Comparison of ENCODE assay signal across 9 cellular contexts in the genomic region with DNA sequence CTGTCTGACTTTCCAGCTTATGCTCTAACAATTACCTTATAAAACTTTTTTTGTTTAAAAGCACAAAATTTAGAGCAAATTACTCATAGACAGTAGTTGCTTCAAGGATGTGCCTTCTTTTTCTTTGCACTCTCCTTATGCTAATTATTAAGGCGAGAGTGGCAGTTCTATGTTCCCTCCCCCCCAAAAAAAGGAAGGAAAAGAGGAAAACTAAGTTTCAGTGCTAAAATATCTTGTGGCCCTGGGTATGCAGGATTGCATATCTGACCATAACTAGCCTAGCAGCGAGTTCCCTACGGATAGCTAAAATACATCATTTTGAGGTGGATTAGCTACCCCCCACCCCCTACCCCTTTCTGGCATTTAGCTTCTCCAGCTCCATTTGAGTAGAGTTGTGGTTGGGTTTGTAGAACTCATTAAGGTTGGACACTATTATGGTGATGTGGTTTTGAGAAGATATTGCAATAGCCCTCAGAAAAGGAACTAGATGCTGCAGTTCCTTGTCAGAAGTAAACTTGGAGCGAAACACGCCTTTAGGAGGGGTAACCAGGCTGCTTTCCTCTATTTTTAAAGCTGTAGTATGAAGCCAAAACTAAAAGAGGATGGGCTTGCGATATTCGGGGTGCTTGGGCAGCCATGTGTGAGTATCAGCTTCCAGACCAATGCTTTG.
DNase-seq lines count a peak whose midpoint lies in the region; ATAC-seq, FAIRE-seq and TF ChIP-seq lines count a peak whose summit lies in the region.
"Had no signal": no experiment of that assay in that cellular context is flagged by ENCODE, and none has a peak within 500 bp of the region (broad histone marks: within the 10 kb centered on the region; RNA-seq: fewer than 3 reads in every experiment).

No MANE protein-coding gene starts in this region.

- ATAC-seq in GM21423 (IDR thresholded peaks at IDR 0.05; ENCODE audit: unreplicated experiment), result peak; percentile 67

- no TSS peak for BruUV-seq in Calu3 (replicated peaks; lab: Mats Ljungman, UMichigan)

- POLR2A ChIA-PET in activated CD4-positive, alpha-beta T cell treated with anti-CD3 and anti-CD28 coated beads, Interleukin-2, amount 10 ng/mL, durations not matched to agents 7 days and 5 days (lab: Charles Lee), result no interaction called here

- H3K9me2 ChIP-seq in Karpas-422 (replicated peaks; ENCODE audit: insufficient read depth, low read length), result no peaks in the 10 kb centered on the region

- H3K9me3 ChIP-seq in Karpas-422 (ENCODE audit: low read length) (no peaks in the 10 kb centered on the region), left ventricle myocardium inferior (replicated peaks) (no peaks in the 10 kb centered on the region), small intestine (ENCODE audit: control insufficient read depth, low read depth) (no peaks in the 10 kb centered on the region)

- no peaks in the 10 kb centered on the region for H3K9me3 Mint-ChIP-seq in activated CD4-positive, alpha-beta T cell treated with anti-CD3 and anti-CD28 coated beads, Interleukin-2, amount 10 ng/mL, durations not matched to agents 7 days and 5 days
- no peaks in the 10 kb centered on the region for H3K9me3 Mint-ChIP-seq in Calu3 (ENCODE audit: low read depth, unreplicated experiment)

- H3K27ac Mint-ChIP-seq in activated CD4-positive, alpha-beta T cell treated with anti-CD3 and anti-CD28 coated beads, Interleukin-2, amount 10 ng/mL, durations not matched to agents 7 days and 5 days, result no peak overlapping the region
- no peak overlapping the region for H3K27ac Mint-ChIP-seq in Calu3 (ENCODE audit: unreplicated experiment)

- H3K27me3 ChIP-seq in GM06990 (replicated peaks; ENCODE audit: control insufficient read depth, insufficient read depth, low read length) (no peaks in the 10 kb centered on the region), Karpas-422 (ENCODE audit: low read length) (no peaks in the 10 kb centered on the region), left ventricle myocardium inferior (ENCODE audit: low read depth) (no peaks in the 10 kb centered on the region), small intestine (ENCODE audit: control insufficient read depth in 2 of 2, insufficient read depth in 2 of 2, low read length in 2 of 2) (no peaks in the 10 kb centered on the region)

- no peak overlapping the region for H2AFZ ChIP-seq in Karpas-422 (ENCODE audit: low read length)

- H3K27ac ChIP-seq in Karpas-422 (ENCODE audit: low read length), result peak overlapping the region; percentile 73
- peak overlapping the region; percentile 48 for H3K27ac ChIP-seq in left ventricle myocardium inferior (replicated peaks)
- no peak overlapping the region for H3K27ac ChIP-seq in small intestine (ENCODE audit: low read depth in 1 of 2, low read length in 1 of 2)
- H3K27ac ChIP-seq: epithelial cell of prostate had no signal

- H4K20me1 ChIP-seq in Karpas-422 (ENCODE audit: insufficient read depth, low read depth, low read length), result no peaks in the 10 kb centered on the region

- H3K4me1 ChIP-seq in Karpas-422 (ENCODE audit: low read length), result peaks cover 31% of the 10 kb centered on the region
- peaks cover 68% of the 10 kb centered on the region for H3K4me1 ChIP-seq in left ventricle myocardium inferior
- H3K4me1 ChIP-seq in small intestine (ENCODE audit: control insufficient read depth in 2 of 2, insufficient read depth in 1 of 2, low read depth in 1 of 2, low read length in 1 of 2), result no peaks in the 10 kb centered on the region

- peaks cover 48% of the 10 kb centered on the region for H3K4me1 Mint-ChIP-seq in activated CD4-positive, alpha-beta T cell treated with anti-CD3 and anti-CD28 coated beads, Interleukin-2, amount 10 ng/mL, durations not matched to agents 7 days and 5 days
- H3K4me1 Mint-ChIP-seq in Calu3 (ENCODE audit: low read depth, unreplicated experiment), result peaks cover 8% of the 10 kb centered on the region

- H3K9ac ChIP-seq in Karpas-422 (ENCODE audit: low read length), result peak overlapping the region; percentile 22; the same call in 1 of the 2 replicates

- no peak for TF ChIP-seq CTCF in GM06990 (IDR thresholded peaks at IDR 0.05; ENCODE audit: insufficient read depth, low read length, poor library complexity, severe bottlenecking)
- TF ChIP-seq CTCF in left ventricle myocardium inferior (IDR thresholded peaks at IDR 0.05; ENCODE audit: borderline replicate concordance), result no peak
- no peak for TF ChIP-seq CTCF in Calu3 (IDR thresholded peaks at IDR 0.05; ENCODE audit: unreplicated experiment)

- H3K4me2 ChIP-seq in Karpas-422 (ENCODE audit: low read depth, low read length, poor library complexity, severe bottlenecking), result peak overlapping the region; percentile 47

- peak; percentile 13 for DNase-seq in GM06990 (ENCODE audit: extremely low read depth, insufficient read length)
- DNase-seq in Karpas-422, result no peak
- no peak for DNase-seq in left ventricle myocardium inferior
- DNase-seq in stimulated activated CD4-positive, alpha-beta T cell treated with anti-CD3 and anti-CD28 coated beads, Interleukin-1b, Interleukin-23, amount 100 ng/mL, for 48 hours, result no peak
- no peak for DNase-seq in activated CD4-positive, alpha-beta T cell treated with anti-CD3 and anti-CD28 coated beads, Interleukin-2, amount 10 ng/mL, durations not matched to agents 7 days and 5 days
- no peak for DNase-seq in Calu3
- no peak for DNase-seq in small intestine

- 78 to 94% (median 80%) methylated on average over 7 of the region's 7 CpGs for WGBS in small intestine, 3 donors

- H3K4me3 Mint-ChIP-seq in activated CD4-positive, alpha-beta T cell treated with anti-CD3 and anti-CD28 coated beads, Interleukin-2, amount 10 ng/mL, durations not matched to agents 7 days and 5 days, result no peak overlapping the region
- no peak overlapping the region for H3K4me3 Mint-ChIP-seq in Calu3 (ENCODE audit: low read depth, unreplicated experiment)

- FAIRE-seq in small intestine (lab: Jason Lieb, UNC), result no peak

- CTCF ChIA-PET in activated CD4-positive, alpha-beta T cell treated with anti-CD3 and anti-CD28 coated beads, Interleukin-2, amount 10 ng/mL, durations not matched to agents 7 days and 5 days (lab: Charles Lee), result interaction anchor here (0.6 to 1.6 kb wide), 3 partner anchors 21 to 36 kb away, joined by 3 read pairs; no protein-coding TSS in a partner anchor
- CTCF ChIA-PET in Calu3 (lab: Charles Lee), result interaction anchor here (0.5 to 0.6 kb wide), 2 partner anchors 21 to 32 kb away, joined by 4 read pairs; no protein-coding TSS in a partner anchor

- H3K4me3 ChIP-seq in GM06990 (replicated peaks; ENCODE audit: low read depth, low read length) (no peak overlapping the region; the same call in 1 of the 2 replicates), Karpas-422 (ENCODE audit: low read length) (peak overlapping the region; percentile 17; the same call in 1 of the 2 replicates), left ventricle myocardium inferior (no peak overlapping the region), small intestine (ENCODE audit: low read depth in 1 of 2, low read length in 2 of 2) (no peak overlapping the region)

- peaks cover 74% of the 10 kb centered on the region for H3K79me2 ChIP-seq in Karpas-422 (ENCODE audit: low read length)

- H3K36me3 Mint-ChIP-seq in activated CD4-positive, alpha-beta T cell treated with anti-CD3 and anti-CD28 coated beads, Interleukin-2, amount 10 ng/mL, durations not matched to agents 7 days and 5 days (ENCODE audit: low read depth), result peaks cover 43% of the 10 kb centered on the region
- peaks cover 6% of the 10 kb centered on the region for H3K36me3 Mint-ChIP-seq in Calu3 (ENCODE audit: insufficient read depth, unreplicated experiment)

- peaks cover 4% of the 10 kb centered on the region for H3K36me3 ChIP-seq in GM06990 (ENCODE audit: control insufficient read depth, insufficient read depth, low read length)
- 0 out of 2 replicates have a peak, but pooled peaks cover 3% of the 10 kb centered on the region for H3K36me3 ChIP-seq in Karpas-422 (ENCODE audit: insufficient read depth, low read length)
- peaks cover 9% of the 10 kb centered on the region for H3K36me3 ChIP-seq in left ventricle myocardium inferior
- H3K36me3 ChIP-seq in small intestine (ENCODE audit: control insufficient read depth in 2 of 2, insufficient read depth in 2 of 2, low read length in 2 of 2), result no peaks in the 10 kb centered on the region

- no peaks in the 10 kb centered on the region for H3K27me3 Mint-ChIP-seq in activated CD4-positive, alpha-beta T cell treated with anti-CD3 and anti-CD28 coated beads, Interleukin-2, amount 10 ng/mL, durations not matched to agents 7 days and 5 days
- H3K27me3 Mint-ChIP-seq in Calu3 (ENCODE audit: unreplicated experiment), result no peaks in the 10 kb centered on the region

- intact Hi-C loops in left ventricle myocardium inferior (cut with micrococcal nuclease) (no loop called here), Calu3 (cut with micrococcal nuclease; ENCODE audit: unreplicated experiment) (no loop called here)

Comparison
In these comparisons a context has a peak if more than half of its experiments do, and no peak if none do; other contexts are left out.
1. H3K27ac ChIP-seq: peak in Karpas-422 (single experiment) and left ventricle myocardium inferior (single experiment); none in small intestine (0 of 2).